ENCODE assay signal across 1 cellular context in the genomic region with DNA sequence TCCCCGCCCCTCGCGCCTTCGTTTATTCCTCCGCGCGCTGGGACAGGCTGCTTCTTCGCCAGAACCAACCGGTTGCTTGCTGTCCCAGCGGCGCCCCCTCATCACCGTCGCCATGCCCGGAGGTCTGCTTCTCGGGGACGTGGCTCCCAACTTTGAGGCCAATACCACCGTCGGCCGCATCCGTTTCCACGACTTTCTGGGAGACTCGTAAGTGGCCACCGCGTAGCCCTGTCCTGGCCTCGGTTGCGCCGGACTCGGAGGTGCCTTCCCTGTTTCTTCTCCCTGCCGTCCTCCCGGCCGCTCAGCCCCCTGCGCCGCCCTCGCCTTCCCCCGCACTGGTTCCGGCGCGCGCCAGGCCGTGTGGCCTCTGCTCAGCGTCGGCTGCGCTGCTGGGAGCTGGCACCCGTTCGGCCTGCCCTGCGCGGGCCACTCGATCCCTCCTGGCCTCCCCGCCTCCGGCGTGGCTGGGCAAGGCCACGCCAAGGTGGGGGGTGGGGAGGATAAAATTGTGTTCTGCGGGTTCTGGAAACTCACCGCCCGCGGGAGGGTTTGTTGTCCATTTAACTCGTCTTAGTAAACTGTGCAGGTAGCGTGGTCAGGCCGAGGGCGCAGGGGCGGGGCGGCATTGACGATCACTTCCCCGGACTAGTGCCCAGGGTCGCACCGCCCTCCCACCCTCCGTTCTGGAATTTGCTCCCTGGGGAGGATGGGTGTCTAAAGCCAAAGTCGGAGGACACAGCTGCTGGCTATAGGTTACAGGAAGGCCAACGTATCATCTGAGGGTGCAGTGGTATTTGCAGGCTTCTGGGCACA.
TF ChIP-seq lines count a peak whose summit lies in the region.

A gene with protein sequence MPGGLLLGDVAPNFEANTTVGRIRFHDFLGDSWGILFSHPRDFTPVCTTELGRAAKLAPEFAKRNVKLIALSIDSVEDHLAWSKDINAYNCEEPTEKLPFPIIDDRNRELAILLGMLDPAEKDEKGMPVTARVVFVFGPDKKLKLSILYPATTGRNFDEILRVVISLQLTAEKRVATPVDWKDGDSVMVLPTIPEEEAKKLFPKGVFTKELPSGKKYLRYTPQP (plus strand): TSS at position 50 of the 813 bp plus-strand sequence. CDS start 63 bp downstream, at position 113.

TF ChIP-seq in IMR-90, 13 proteins besides CTCF, POLR2A, EP300 and RAD21:
- TF ChIP-seq, protein P1, sequence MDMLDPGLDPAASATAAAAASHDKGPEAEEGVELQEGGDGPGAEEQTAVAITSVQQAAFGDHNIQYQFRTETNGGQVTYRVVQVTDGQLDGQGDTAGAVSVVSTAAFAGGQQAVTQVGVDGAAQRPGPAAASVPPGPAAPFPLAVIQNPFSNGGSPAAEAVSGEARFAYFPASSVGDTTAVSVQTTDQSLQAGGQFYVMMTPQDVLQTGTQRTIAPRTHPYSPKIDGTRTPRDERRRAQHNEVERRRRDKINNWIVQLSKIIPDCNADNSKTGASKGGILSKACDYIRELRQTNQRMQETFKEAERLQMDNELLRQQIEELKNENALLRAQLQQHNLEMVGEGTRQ (IDR thresholded peaks at IDR 0.05; ENCODE audit: low read depth, low read length) = no peak
- TF ChIP-seq MXI1 (IDR thresholded peaks at IDR 0.05; ENCODE audit: borderline replicate concordance, low read depth, low read length) (peak; percentile 37; the same call in 1 of the 2 replicates), SMC3 (IDR thresholded peaks at IDR 0.05; ENCODE audit: low read depth, low read length) (no peak), MAZ (IDR thresholded peaks at IDR 0.05; ENCODE audit: borderline replicate concordance, low read depth, low read length) (peak; percentile 26; the same call in 1 of the 2 replicates), NFE2L2 (IDR thresholded peaks at IDR 0.05; ENCODE audit: low read depth, low read length) (no peak)
- TF ChIP-seq, protein P2, sequence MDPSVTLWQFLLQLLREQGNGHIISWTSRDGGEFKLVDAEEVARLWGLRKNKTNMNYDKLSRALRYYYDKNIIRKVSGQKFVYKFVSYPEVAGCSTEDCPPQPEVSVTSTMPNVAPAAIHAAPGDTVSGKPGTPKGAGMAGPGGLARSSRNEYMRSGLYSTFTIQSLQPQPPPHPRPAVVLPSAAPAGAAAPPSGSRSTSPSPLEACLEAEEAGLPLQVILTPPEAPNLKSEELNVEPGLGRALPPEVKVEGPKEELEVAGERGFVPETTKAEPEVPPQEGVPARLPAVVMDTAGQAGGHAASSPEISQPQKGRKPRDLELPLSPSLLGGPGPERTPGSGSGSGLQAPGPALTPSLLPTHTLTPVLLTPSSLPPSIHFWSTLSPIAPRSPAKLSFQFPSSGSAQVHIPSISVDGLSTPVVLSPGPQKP (IDR thresholded peaks at IDR 0.05; ENCODE audit: borderline replicate concordance, low read depth, low read length) = no peak
